Comparison of ENCODE assay signal across 13 cellular contexts in genomic region chr2:235917506-235917905, GRCh38.
DNase-seq lines count a peak whose midpoint lies in the region; ATAC-seq and TF ChIP-seq lines count a peak whose summit lies in the region.
"Had no signal": no experiment of that assay in that cellular context is flagged by ENCODE, and none has a peak within 500 bp of the region (broad histone marks: within the 10 kb centered on the region; RNA-seq: fewer than 3 reads in every experiment).

No MANE protein-coding gene starts in this region.

- peaks cover 16 to 48% (median 33%) of the 10 kb centered on the region in 5 experiments for H3K9me3 Mint-ChIP-seq in brain
- no peaks in the 10 kb centered on the region for H3K9me3 Mint-ChIP-seq in CD4-positive, alpha-beta T cell

- CTCF ChIA-PET in CD4-positive, alpha-beta T cell (lab: Charles Lee), result interaction anchor here (0.6 kb wide), 1 partner anchor 179 kb away, joined by 3 read pairs; no protein-coding TSS in a partner anchor

- no peak for TF ChIP-seq POLR2A in body of pancreas (IDR thresholded peaks at IDR 0.05)

- no peak overlapping the region for H3K27ac ChIP-seq in body of pancreas
- no peak overlapping the region for H3K27ac ChIP-seq in CD4-positive, alpha-beta T cell (ENCODE audit: low read depth, low read length)

- no peaks in the 10 kb centered on the region for H3K9me3 ChIP-seq in body of pancreas
- peaks cover 6% of the 10 kb centered on the region for H3K9me3 ChIP-seq in CD4-positive, alpha-beta T cell (ENCODE audit: control insufficient read depth, low read length)

- H3K4me3 Mint-ChIP-seq in brain, result peak overlapping the region in 3 of 5 experiments; percentile 39 to 78 (median 52)
- no peak overlapping the region for H3K4me3 Mint-ChIP-seq in CD4-positive, alpha-beta T cell

- no peaks in the 10 kb centered on the region for H3K4me1 ChIP-seq in body of pancreas

- H3K27me3 ChIP-seq in body of pancreas, result no peaks in the 10 kb centered on the region
- H3K27me3 ChIP-seq in CD4-positive, alpha-beta T cell (ENCODE audit: control insufficient read depth, insufficient read depth, low read length), result no peaks in the 10 kb centered on the region

- peaks cover 22% of the 10 kb centered on the region for H3K4me1 Mint-ChIP-seq in brain
- no peaks in the 10 kb centered on the region for H3K4me1 Mint-ChIP-seq in CD4-positive, alpha-beta T cell (ENCODE audit: low read depth)

- 86 to 90% methylated on average over 19 of the region's 19 CpGs for WGBS in body of pancreas, 2 donors

- H3K36me3 Mint-ChIP-seq in brain, result peaks cover 88% of the 10 kb centered on the region
- H3K36me3 Mint-ChIP-seq in CD4-positive, alpha-beta T cell (ENCODE audit: low read depth), result no peaks in the 10 kb centered on the region

- peak; percentile 79 to 90 for DNase-seq in NCI-H187 (lab: John Stamatoyannopoulos, UW)
- DNase-seq in NCI-H2227 treated with DMSO at 0.1 percent for 48 hours (lab: John Stamatoyannopoulos, UW), result peak; percentile 89
- no peak for DNase-seq in body of pancreas
- DNase-seq in ACHN, result no peak
- no peak for DNase-seq in CD4-positive, alpha-beta T cell
- DNase-seq: DMS 273 treated with DMSO at 0.1 percent for 48 hours; EL; KBM-7; NCI-H2081; NK-92 treated with Interleukin-12 subunit alpha and Interleukin-12 subunit beta, amount 100 ng/mL, for 24 hours; PC-3 had no signal

- no peaks in the 10 kb centered on the region for H3K36me3 ChIP-seq in body of pancreas (replicated peaks in 1 of 2; ENCODE audit: insufficient read depth in 1 of 2, low read depth in 2 of 2)

- TF ChIP-seq CTCF in brain (conservative IDR thresholded peaks at IDR 0.05) (no peak), body of pancreas (IDR thresholded peaks at IDR 0.05) (no peak)
- no peak for TF ChIP-seq CTCF in CD4-positive, alpha-beta T cell (IDR thresholded peaks at IDR 0.05)

- intact Hi-C loops in body of pancreas (cut with DNase I), result no loop called here
- intact Hi-C loops in CD4-positive, alpha-beta T cell (cut with DNase I, micrococcal nuclease), result no loop called here

- POLR2A ChIA-PET in CD4-positive, alpha-beta T cell (lab: Charles Lee), result no interaction called here

- ATAC-seq in body of pancreas (no peak), HG03175 (IDR thresholded peaks at IDR 0.05; ENCODE audit: unreplicated experiment) (no peak)
- ATAC-seq in CD4-positive, alpha-beta T cell (ENCODE audit: poor library complexity), result no peak
- ATAC-seq: PC-3 had no signal

- H3K27me3 Mint-ChIP-seq in brain, result peaks cover 54% of the 10 kb centered on the region
- no peaks in the 10 kb centered on the region for H3K27me3 Mint-ChIP-seq in CD4-positive, alpha-beta T cell

- in situ Hi-C loops in ACHN (cut with HindIII; ENCODE audit: low pct_ligation_motif_present, low pct_unique_long_range_greater_than_20kb, low sequenced_read_pairs), result no loop called here

- H3K4me3 ChIP-seq in body of pancreas, result no peak overlapping the region

- peak overlapping the region in 3 of 5 experiments; percentile 33 to 53 (median 40) for H3K27ac Mint-ChIP-seq in brain
- H3K27ac Mint-ChIP-seq in CD4-positive, alpha-beta T cell, result no peak overlapping the region

Comparison
In these comparisons a context has a peak if more than half of its experiments do, and no peak if none do; other contexts are left out.
1. DNase-seq: peak in NCI-H187 (2 of 2) and NCI-H2227 treated with DMSO at 0.1 percent for 48 hours (single experiment); none in body of pancreas (0 of 4), ACHN (single experiment) and CD4-positive, alpha-beta T cell (0 of 10).